8 cellular contexts compared by ENCODE assay signal in the genomic region with DNA sequence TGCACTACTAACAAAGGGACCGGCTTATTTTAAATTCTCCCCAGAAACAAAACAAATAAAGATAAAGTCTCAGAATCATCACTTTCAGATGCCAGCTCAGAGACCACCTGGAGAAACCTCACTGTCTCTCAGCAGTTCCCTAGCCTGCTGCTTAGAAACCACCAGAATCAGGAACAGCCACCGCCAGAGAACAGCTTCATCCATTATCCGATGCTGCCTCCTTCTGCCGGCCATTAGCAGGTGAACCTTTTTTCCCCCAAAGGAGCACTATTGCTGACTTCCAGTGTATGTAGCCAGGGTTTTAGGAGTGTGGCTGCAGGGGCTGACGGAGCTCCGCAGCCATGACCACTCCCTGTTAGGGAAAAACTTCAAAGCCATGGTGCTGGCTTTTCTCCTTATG.
DNase-seq lines count a peak whose midpoint lies in the region; ATAC-seq and TF ChIP-seq lines count a peak whose summit lies in the region.

No MANE protein-coding gene starts in this region.

- TF ChIP-seq POLR2A in heart left ventricle (IDR thresholded peaks at IDR 0.05), result no peak

- intact Hi-C loops in heart left ventricle (cut with DNase I), result no loop called here

- ATAC-seq in heart left ventricle (peak in 3 of 4 donors; percentile 58 to 61 (median 60)), HG03175 (IDR thresholded peaks at IDR 0.05; ENCODE audit: unreplicated experiment) (no peak), HG03565 (IDR thresholded peaks at IDR 0.05; ENCODE audit: unreplicated experiment) (no peak)

- no peaks in the 10 kb centered on the region for H3K4me1 ChIP-seq in heart left ventricle

- H3K27ac ChIP-seq in VCaP (no peak overlapping the region), heart left ventricle (no peak overlapping the region)

- H3K27me3 ChIP-seq in heart left ventricle, result no peaks in the 10 kb centered on the region

- H3K36me3 ChIP-seq in heart left ventricle, result no peaks in the 10 kb centered on the region

- no peak overlapping the region for H3K4me3 ChIP-seq in heart left ventricle
- no peak overlapping the region for H3K4me3 ChIP-seq in retinal pigment epithelial cell (ENCODE audit: low read length)

- H3K9me3 ChIP-seq in heart left ventricle, result peaks cover 0 to 11% (median 1%) of the 10 kb centered on the region in 12 donors

- peak; percentile 76 for TF ChIP-seq CTCF in VCaP (conservative IDR thresholded peaks at IDR 0.05)
- peak in 11 of 12 donors; percentile 11 to 58 (median 41) for TF ChIP-seq CTCF in heart left ventricle (IDR thresholded peaks at IDR 0.05)
- peak; percentile 76 for TF ChIP-seq CTCF in retinal pigment epithelial cell (conservative IDR thresholded peaks at IDR 0.05; ENCODE audit: low read depth, low read length)

- DNase-seq in NOMO-1 (lab: John Stamatoyannopoulos, UW; ENCODE audit: unreplicated experiment in 2 of 2) (peak; percentile 3 to 8), NOMO-1 treated with dmso at 0.1 percent for 144 hours (lab: John Stamatoyannopoulos, UW; ENCODE audit: unreplicated experiment) (no peak), heart left ventricle (peak in 2 of 5 donors; percentile 32 to 33), retinal pigment epithelial cell (ENCODE audit: low read depth) (peak; percentile 15), GM19238 (ENCODE audit: insufficient read length, low spot score) (no peak)

- WGBS in heart left ventricle, 4 donors, result 34 to 38% (median 36%) methylated on average over 6 of the region's 6 CpGs

Comparison
In these comparisons a context has a peak if more than half of its experiments do, and no peak if none do; other contexts are left out.
1. DNase-seq: peak in NOMO-1 (2 of 2) and retinal pigment epithelial cell (single experiment); none in NOMO-1 treated with dmso at 0.1 percent for 144 hours (single experiment) and GM19238 (single experiment).
2. ATAC-seq: peak in heart left ventricle (3 of 4); none in HG03175 (single experiment) and HG03565 (single experiment).
3. Peak in every context shown above with its lines, with median percentiles within 50 percentile points of each other: CTCF ChIP-seq.